In the genomic region with DNA sequence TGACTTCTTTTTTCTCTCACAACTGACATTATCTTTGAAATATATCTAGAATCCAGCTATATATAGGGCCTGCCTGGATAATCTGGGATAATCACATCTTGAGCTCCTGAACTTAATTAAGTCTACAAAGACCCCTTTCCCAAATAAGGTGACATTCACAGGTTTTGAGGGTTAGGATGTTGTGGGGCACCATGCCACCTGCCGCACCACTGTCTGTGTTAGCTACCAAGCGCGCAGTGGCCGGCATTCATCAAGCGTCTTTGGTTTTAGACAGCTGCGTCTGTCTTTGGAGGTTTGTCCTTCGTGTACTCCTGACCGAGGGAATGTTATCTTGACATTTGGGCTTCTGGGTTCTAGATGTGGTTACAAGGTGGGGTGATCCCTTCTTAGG, we compare ENCODE assay signal across 15 cellular contexts. TPM values are rescaled to one million over a fixed set of nuclear protein-coding genes. Genes with fewer than 3 reads are reported as not detected.
A peak's percentile ranks its signal among the peaks of the same experiment; 100 is the strongest.
DNase-seq lines count a peak whose midpoint lies in the region; ATAC-seq lines count a peak whose summit lies in the region.
"Had no signal": no experiment of that assay in that cellular context is flagged by ENCODE, and none has a peak within 500 bp of the region (broad histone marks: within the 10 kb centered on the region; RNA-seq: fewer than 3 reads in every experiment).

No MANE protein-coding gene starts in this region.

- H3K36me3 Mint-ChIP-seq in activated naive CD4-positive, alpha-beta T cell treated with anti-CD3 and anti-CD28 coated beads, Interleukin-2, amount 50 U/mL, for 24 hours, result no peaks in the 10 kb centered on the region
- peaks cover 4% of the 10 kb centered on the region for H3K36me3 Mint-ChIP-seq in T-cell
- H3K36me3 Mint-ChIP-seq in effector memory CD8-positive, alpha-beta T cell (ENCODE audit: insufficient read depth), result peaks cover 32% of the 10 kb centered on the region
- peaks cover 4 to 15% of the 10 kb centered on the region in 2 donors for H3K36me3 Mint-ChIP-seq in stimulated activated naive B cell treated with anti-CD40 and anti-IgM and Interleukin-4, amounts not matched to agents 10 μg/mL and 1 μg/mL and 100 μg/mL, for 72 hours

- H3K9me3 Mint-ChIP-seq in activated naive CD4-positive, alpha-beta T cell treated with anti-CD3 and anti-CD28 coated beads, Interleukin-2, amount 50 U/mL, for 24 hours, result no peaks in the 10 kb centered on the region
- no peaks in the 10 kb centered on the region for H3K9me3 Mint-ChIP-seq in T-cell
- no peaks in the 10 kb centered on the region for H3K9me3 Mint-ChIP-seq in effector memory CD8-positive, alpha-beta T cell
- no peaks in the 10 kb centered on the region for H3K9me3 Mint-ChIP-seq in stimulated activated naive B cell treated with anti-CD40 and anti-IgM and Interleukin-4, amounts not matched to agents 10 μg/mL and 1 μg/mL and 100 μg/mL, for 72 hours

- H3K27me3 Mint-ChIP-seq in activated naive CD4-positive, alpha-beta T cell treated with anti-CD3 and anti-CD28 coated beads, Interleukin-2, amount 50 U/mL, for 24 hours, result no peaks in the 10 kb centered on the region
- no peaks in the 10 kb centered on the region for H3K27me3 Mint-ChIP-seq in T-cell
- no peaks in the 10 kb centered on the region for H3K27me3 Mint-ChIP-seq in effector memory CD8-positive, alpha-beta T cell
- no peaks in the 10 kb centered on the region for H3K27me3 Mint-ChIP-seq in stimulated activated naive B cell treated with anti-CD40 and anti-IgM and Interleukin-4, amounts not matched to agents 10 μg/mL and 1 μg/mL and 100 μg/mL, for 72 hours

- POLR2A ChIA-PET in T-cell (lab: Charles Lee), result no interaction called here

- CTCF ChIA-PET in T-cell (lab: Charles Lee), result no interaction called here

- H3K27ac Mint-ChIP-seq in activated naive CD4-positive, alpha-beta T cell treated with anti-CD3 and anti-CD28 coated beads, Interleukin-2, amount 50 U/mL, for 24 hours, result peak overlapping the region; percentile 65
- H3K27ac Mint-ChIP-seq in T-cell, result peak overlapping the region; percentile 22 to 84
- peak overlapping the region; percentile 84 to 89 for H3K27ac Mint-ChIP-seq in effector memory CD8-positive, alpha-beta T cell
- peak overlapping the region; percentile 75 for H3K27ac Mint-ChIP-seq in stimulated activated naive B cell treated with anti-CD40 and anti-IgM and Interleukin-4, amounts not matched to agents 10 μg/mL and 1 μg/mL and 100 μg/mL, for 72 hours

- peaks cover 92% of the 10 kb centered on the region for H3K4me1 Mint-ChIP-seq in activated naive CD4-positive, alpha-beta T cell treated with anti-CD3 and anti-CD28 coated beads, Interleukin-2, amount 50 U/mL, for 24 hours
- H3K4me1 Mint-ChIP-seq in T-cell, result peaks cover 88 to 92% (median 89%) of the 10 kb centered on the region in 3 donors
- H3K4me1 Mint-ChIP-seq in effector memory CD8-positive, alpha-beta T cell (ENCODE audit: low read depth in 2 of 2), result peaks cover 59 to 81% of the 10 kb centered on the region in 2 donors
- peaks cover 47 to 90% of the 10 kb centered on the region in 2 donors for H3K4me1 Mint-ChIP-seq in stimulated activated naive B cell treated with anti-CD40 and anti-IgM and Interleukin-4, amounts not matched to agents 10 μg/mL and 1 μg/mL and 100 μg/mL, for 72 hours

- no peak for DNase-seq in activated naive CD4-positive, alpha-beta T cell treated with anti-CD3 and anti-CD28 coated beads, Interleukin-2, amount 50 U/mL, for 16 hours
- DNase-seq in T-cell, result no peak
- DNase-seq in effector memory CD8-positive, alpha-beta T cell, result no peak
- DNase-seq in stimulated activated naive B cell treated with anti-CD40 and anti-IgM and Interleukin-4, amounts not matched to agents 10 μg/mL and 1 μg/mL and 100 μg/mL, for 72 hours, result no peak
- DNase-seq in GM19240 (ENCODE audit: insufficient read length, low spot score), result no peak
- no peak for DNase-seq in NK-92 (lab: John Stamatoyannopoulos, UW; ENCODE audit: unreplicated experiment)
- DNase-seq: activated CD4-positive, alpha-beta T cell treated with anti-CD3 and anti-CD28 coated beads for 1 hour; colonic mucosa; foreskin fibroblast; NCI-H1930; ovary; SHP77 treated with DMSO at 0.1 percent for 48 hours; stimulated activated CD4-positive, alpha-beta T cell treated with anti-CD3 and anti-CD28 coated beads, Interleukin-2, amount 100 ng/mL, for 24 hours had no signal

- peak overlapping the region; percentile 24 for H3K4me3 Mint-ChIP-seq in activated naive CD4-positive, alpha-beta T cell treated with anti-CD3 and anti-CD28 coated beads, Interleukin-2, amount 50 U/mL, for 24 hours
- H3K4me3 Mint-ChIP-seq in T-cell, result peak overlapping the region in 2 of 3 donors; percentile 17 to 53
- peak overlapping the region; percentile 56 to 69 for H3K4me3 Mint-ChIP-seq in effector memory CD8-positive, alpha-beta T cell
- peak overlapping the region in 1 of 2 donors; percentile 35 for H3K4me3 Mint-ChIP-seq in stimulated activated naive B cell treated with anti-CD40 and anti-IgM and Interleukin-4, amounts not matched to agents 10 μg/mL and 1 μg/mL and 100 μg/mL, for 72 hours

- ATAC-seq in T-cell (replicated peaks in 1 of 4) (peak in 1 of 4 experiments; percentile 25), HG03521 (IDR thresholded peaks at IDR 0.05; ENCODE audit: unreplicated experiment) (no peak)
- no peak for ATAC-seq in effector memory CD8-positive, alpha-beta T cell (replicated peaks)
- ATAC-seq in stimulated activated naive B cell treated with anti-CD40 and anti-IgM and Interleukin-4, amounts not matched to agents 10 μg/mL and 1 μg/mL and 100 μg/mL, for 72 hours (replicated peaks), result no peak

RNA-seq across cellular contexts. Expression of gene TRAPPC10, which starts 7.5 kb away (rescaled TPM):
- 100 to 1,000 TPM in 2 of 5 donors, 10 to 100 TPM in 3; 82.5 to 144 (median 92.2) TPM for total RNA-seq in T-cell
